Comparison of ENCODE assay signal across 8 cellular contexts in the genomic region with DNA sequence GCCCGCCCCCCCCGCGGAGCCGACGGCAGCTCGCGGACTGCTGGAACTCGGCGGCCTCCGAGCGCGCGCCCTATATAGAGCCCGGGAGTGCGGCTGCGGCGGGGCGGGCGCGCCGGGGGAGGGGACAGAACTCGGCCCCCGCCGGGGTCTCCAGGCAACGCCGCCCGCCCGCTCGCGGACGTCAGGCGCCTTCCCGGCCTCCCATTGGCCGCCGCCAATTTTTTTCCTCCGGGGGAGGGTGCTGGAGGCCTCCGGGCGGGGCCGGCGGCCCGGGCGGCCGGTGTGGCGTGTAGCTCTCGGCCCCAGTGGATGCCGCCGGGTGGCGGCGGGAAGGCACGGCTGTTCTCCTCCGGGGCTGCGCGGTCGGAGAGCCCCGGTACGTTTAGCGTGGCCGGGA. TPM values are rescaled to one million over a fixed set of nuclear protein-coding genes. Genes with fewer than 3 reads are reported as not detected.
A peak's percentile ranks its signal among the peaks of the same experiment; 100 is the strongest.
DNase-seq lines count a peak whose midpoint lies in the region; ATAC-seq and TF ChIP-seq lines count a peak whose summit lies in the region.

A gene with protein sequence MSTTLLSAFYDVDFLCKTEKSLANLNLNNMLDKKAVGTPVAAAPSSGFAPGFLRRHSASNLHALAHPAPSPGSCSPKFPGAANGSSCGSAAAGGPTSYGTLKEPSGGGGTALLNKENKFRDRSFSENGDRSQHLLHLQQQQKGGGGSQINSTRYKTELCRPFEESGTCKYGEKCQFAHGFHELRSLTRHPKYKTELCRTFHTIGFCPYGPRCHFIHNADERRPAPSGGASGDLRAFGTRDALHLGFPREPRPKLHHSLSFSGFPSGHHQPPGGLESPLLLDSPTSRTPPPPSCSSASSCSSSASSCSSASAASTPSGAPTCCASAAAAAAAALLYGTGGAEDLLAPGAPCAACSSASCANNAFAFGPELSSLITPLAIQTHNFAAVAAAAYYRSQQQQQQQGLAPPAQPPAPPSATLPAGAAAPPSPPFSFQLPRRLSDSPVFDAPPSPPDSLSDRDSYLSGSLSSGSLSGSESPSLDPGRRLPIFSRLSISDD (minus strand): TSS at position 49 of the 397 bp plus-strand sequence. CDS start 291 bp downstream, outside the sequence.

- POLR2A ChIA-PET in HEK293 (lab: Yijun Ruan, JAX) = interaction anchor here (0.6 to 1.8 kb wide), 23 partner anchors 8 to 789 kb away, joined by 3 to 14 read pairs (median 6); no protein-coding TSS in a partner anchor

- H3K36me3 ChIP-seq in HEK293 (ENCODE audit: control insufficient read depth in 2 of 2, insufficient read depth in 1 of 2, low read length in 2 of 2) (peaks cover 3 to 50% of the 10 kb centered on the region in 2 experiments; a peak in 2 of 3 replicates), SJSA1 (peaks cover 58% of the 10 kb centered on the region), neuron (ENCODE audit: insufficient read depth, low read length) (peaks cover 28% of the 10 kb centered on the region)

- ATAC-seq in foreskin keratinocyte = peak; percentile 72

- H3K9me3 ChIP-seq in HEK293 (ENCODE audit: control insufficient read depth, insufficient read depth, low read depth, low read length) = no peaks in the 10 kb centered on the region
- no peaks in the 10 kb centered on the region for H3K9me3 ChIP-seq in SJSA1 (replicated peaks)
- no peaks in the 10 kb centered on the region for H3K9me3 ChIP-seq in neuron (ENCODE audit: low read length)

- H3K4me1 ChIP-seq in HEK293 (ENCODE audit: control insufficient read depth, insufficient read depth, low read length) (no peaks in the 10 kb centered on the region; the same call in 1 of the 2 replicates), SJSA1 (replicated peaks) (peaks cover 52% of the 10 kb centered on the region), foreskin keratinocyte (peaks cover 19% of the 10 kb centered on the region), neuron (ENCODE audit: insufficient read depth, low read length) (peaks cover 32% of the 10 kb centered on the region)

- CTCF ChIA-PET in HEK293 (lab: Yijun Ruan, JAX) = interaction anchor here (0.5 to 4.8 kb wide), 11 partner anchors 55 to 400 kb away, joined by 3 to 106 read pairs (median 4); no protein-coding TSS in a partner anchor

- peak within 1 kb of the TSS; percentile 83 for H2AFZ ChIP-seq in neuron (ENCODE audit: low read depth, low read length)

- H3K4me3 ChIP-seq in HEK293 (ENCODE audit: low read depth, low read length) = peak within 1 kb of the TSS; percentile 85
- H3K4me3 ChIP-seq in SJSA1 = peak within 1 kb of the TSS; percentile 81
- peak within 1 kb of the TSS; percentile 79 for H3K4me3 ChIP-seq in neuron (ENCODE audit: low read length)

- TF ChIP-seq CTCF in HEK293 (tag by site-specific recombination; IDR thresholded peaks at IDR 0.05) (no peak), foreskin keratinocyte (conservative IDR thresholded peaks at IDR 0.05) (peak; percentile 35)

- peak within 1 kb of the TSS; percentile 97 for H3K27ac ChIP-seq in HEK293 (ENCODE audit: extremely low read depth, low read depth, low read length)
- peak within 1 kb of the TSS; percentile 88 for H3K27ac ChIP-seq in SJSA1
- H3K27ac ChIP-seq in foreskin keratinocyte = peak within 1 kb of the TSS; percentile 89
- H3K27ac ChIP-seq in substantia nigra (ENCODE audit: low read depth, low read length, poor library complexity, severe bottlenecking) = peak within 1 kb of the TSS; percentile 99

- H3K27me3 ChIP-seq in SJSA1 (replicated peaks) = no peaks in the 10 kb centered on the region
- no peaks in the 10 kb centered on the region for H3K27me3 ChIP-seq in foreskin keratinocyte
- no peaks in the 10 kb centered on the region for H3K27me3 ChIP-seq in neuron (ENCODE audit: insufficient read depth, low read length)

- DNase-seq in GM03348 (ENCODE audit: low spot score) = peak; percentile 99
- DNase-seq in MV-4-11 (lab: John Stamatoyannopoulos, UW) = peak; percentile 89
- peak; percentile 96 to 97 for DNase-seq in SJSA1 (ENCODE audit: low read depth in 1 of 2, low spot score in 2 of 2)
- peak; percentile 90 for DNase-seq in activated gamma-delta T cell treated with anti-CD3 and anti-CD28 coated beads, Interleukin-2, amount 50 U/mL, for 16 hours (ENCODE audit: low read depth)
- DNase-seq in foreskin keratinocyte = peak; percentile 80 to 88
- DNase-seq in substantia nigra (lab: John Stamatoyannopoulos, UW) = peak; percentile 81 to 98 (median 95)

TF ChIP-seq in HEK293, 187 proteins besides CTCF, POLR2A, EP300 and RAD21 (continues in another document):
- TF ChIP-seq, protein P1, sequence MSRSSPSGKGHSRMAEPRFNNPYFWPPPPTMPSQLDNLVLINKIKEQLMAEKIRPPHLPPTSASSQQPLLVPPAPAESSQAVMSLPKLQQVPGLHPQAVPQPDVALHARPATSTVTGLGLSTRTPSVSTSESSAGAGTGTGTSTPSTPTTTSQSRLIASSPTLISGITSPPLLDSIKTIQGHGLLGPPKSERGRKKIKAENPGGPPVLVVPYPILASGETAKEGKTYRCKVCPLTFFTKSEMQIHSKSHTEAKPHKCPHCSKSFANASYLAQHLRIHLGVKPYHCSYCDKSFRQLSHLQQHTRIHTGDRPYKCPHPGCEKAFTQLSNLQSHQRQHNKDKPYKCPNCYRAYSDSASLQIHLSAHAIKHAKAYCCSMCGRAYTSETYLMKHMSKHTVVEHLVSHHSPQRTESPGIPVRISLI (tag by site-specific recombination; IDR thresholded peaks at IDR 0.05) = peak; percentile 84
- no peak; the same call in 1 of the 2 replicates for TF ChIP-seq KLF10 (tag by site-specific recombination; IDR thresholded peaks at IDR 0.05)
- TF ChIP-seq ZNF76 (tag by site-specific recombination; IDR thresholded peaks at IDR 0.05; ENCODE audit: borderline replicate concordance, low read depth) = no peak
- peak; percentile 72 for TF ChIP-seq ZNF341 (tag by site-specific recombination; IDR thresholded peaks at IDR 0.05; ENCODE audit: low read depth)
- TF ChIP-seq, protein P2, sequence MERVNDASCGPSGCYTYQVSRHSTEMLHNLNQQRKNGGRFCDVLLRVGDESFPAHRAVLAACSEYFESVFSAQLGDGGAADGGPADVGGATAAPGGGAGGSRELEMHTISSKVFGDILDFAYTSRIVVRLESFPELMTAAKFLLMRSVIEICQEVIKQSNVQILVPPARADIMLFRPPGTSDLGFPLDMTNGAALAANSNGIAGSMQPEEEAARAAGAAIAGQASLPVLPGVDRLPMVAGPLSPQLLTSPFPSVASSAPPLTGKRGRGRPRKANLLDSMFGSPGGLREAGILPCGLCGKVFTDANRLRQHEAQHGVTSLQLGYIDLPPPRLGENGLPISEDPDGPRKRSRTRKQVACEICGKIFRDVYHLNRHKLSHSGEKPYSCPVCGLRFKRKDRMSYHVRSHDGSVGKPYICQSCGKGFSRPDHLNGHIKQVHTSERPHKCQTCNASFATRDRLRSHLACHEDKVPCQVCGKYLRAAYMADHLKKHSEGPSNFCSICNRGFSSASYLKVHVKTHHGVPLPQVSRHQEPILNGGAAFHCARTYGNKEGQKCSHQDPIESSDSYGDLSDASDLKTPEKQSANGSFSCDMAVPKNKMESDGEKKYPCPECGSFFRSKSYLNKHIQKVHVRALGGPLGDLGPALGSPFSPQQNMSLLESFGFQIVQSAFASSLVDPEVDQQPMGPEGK (tag by site-specific recombination; IDR thresholded peaks at IDR 0.05) = peak; percentile 10; the same call in 1 of the 2 replicates
- peak; percentile 26; the same call in 1 of the 2 replicates for TF ChIP-seq BCL11B (tag by site-specific recombination; IDR thresholded peaks at IDR 0.05; ENCODE audit: low read depth)
- TF ChIP-seq ZNF629 (tag by site-specific recombination; IDR thresholded peaks at IDR 0.05) = peak; percentile 38; the same call in 1 of the 2 replicates
- TF ChIP-seq ZBTB7A (tag by site-specific recombination; IDR thresholded peaks at IDR 0.05; ENCODE audit: low read depth) = no peak
- TF ChIP-seq, protein P3, sequence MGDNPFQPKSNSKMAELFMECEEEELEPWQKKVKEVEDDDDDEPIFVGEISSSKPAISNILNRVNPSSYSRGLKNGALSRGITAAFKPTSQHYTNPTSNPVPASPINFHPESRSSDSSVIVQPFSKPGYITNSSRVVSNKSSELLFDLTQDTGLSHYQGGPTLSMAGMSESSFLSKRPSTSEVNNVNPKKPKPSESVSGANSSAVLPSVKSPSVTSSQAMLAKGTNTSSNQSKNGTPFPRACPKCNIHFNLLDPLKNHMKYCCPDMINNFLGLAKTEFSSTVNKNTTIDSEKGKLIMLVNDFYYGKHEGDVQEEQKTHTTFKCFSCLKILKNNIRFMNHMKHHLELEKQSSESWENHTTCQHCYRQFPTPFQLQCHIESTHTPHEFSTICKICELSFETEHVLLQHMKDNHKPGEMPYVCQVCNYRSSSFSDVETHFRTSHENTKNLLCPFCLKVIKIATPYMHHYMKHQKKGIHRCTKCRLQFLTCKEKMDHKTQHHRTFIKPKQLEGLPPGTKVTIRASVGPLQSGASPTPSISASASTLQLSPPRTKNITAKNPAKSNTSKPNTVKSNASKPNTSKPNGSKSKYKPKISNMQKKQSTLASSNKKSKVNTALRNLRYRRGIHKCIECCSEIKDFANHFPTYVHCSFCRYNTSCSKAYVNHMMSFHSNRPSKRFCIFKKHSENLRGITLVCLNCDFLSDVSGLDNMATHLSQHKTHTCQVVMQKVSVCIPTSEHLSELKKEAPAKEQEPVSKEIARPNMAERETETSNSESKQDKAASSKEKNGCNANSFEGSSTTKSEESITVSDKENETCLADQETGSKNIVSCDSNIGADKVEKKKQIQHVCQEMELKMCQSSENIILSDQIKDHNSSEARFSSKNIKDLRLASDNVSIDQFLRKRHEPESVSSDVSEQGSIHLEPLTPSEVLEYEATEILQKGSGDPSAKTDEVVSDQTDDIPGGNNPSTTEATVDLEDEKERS (tag by site-specific recombination; IDR thresholded peaks at IDR 0.05) = no peak
- TF ChIP-seq GLI2 (tag by site-specific recombination; IDR thresholded peaks at IDR 0.05; ENCODE audit: borderline replicate concordance, low read depth) = no peak
- no peak for TF ChIP-seq ZNF174 (tag by site-specific recombination; IDR thresholded peaks at IDR 0.05)
- no peak for TF ChIP-seq OSR2 (tag by site-specific recombination; IDR thresholded peaks at IDR 0.05)
- TF ChIP-seq ZSCAN30 (tag by site-specific recombination; IDR thresholded peaks at IDR 0.05) = peak; percentile 59

RNA-seq across cellular contexts. Expression of the gene that starts here (rescaled TPM):
- total RNA-seq in SJSA1 (2014; rRNA removed; shearing (Covaris generic)) = 1.9 and 4.0 TPM in 2 replicates
- 124 and 137 TPM in 2 replicates for total RNA-seq in foreskin keratinocyte
- polyA plus RNA-seq in foreskin keratinocyte = 127 and 136 TPM in 2 replicates

Comparison
In these comparisons a context has a peak if more than half of its experiments do, and no peak if none do; other contexts are left out.
1. Peak in every context shown above with its lines: DNase-seq, ATAC-seq, H3K4me3 ChIP-seq and H3K27ac ChIP-seq.
2. RNA of the gene that starts here (total RNA-seq): 124 to 137 TPM in foreskin keratinocyte; 1.9 to 4.0 TPM in SJSA1; every median in the first group is over 10 times any median in the second.